14 cellular contexts compared by ENCODE assay signal in the genomic region with DNA sequence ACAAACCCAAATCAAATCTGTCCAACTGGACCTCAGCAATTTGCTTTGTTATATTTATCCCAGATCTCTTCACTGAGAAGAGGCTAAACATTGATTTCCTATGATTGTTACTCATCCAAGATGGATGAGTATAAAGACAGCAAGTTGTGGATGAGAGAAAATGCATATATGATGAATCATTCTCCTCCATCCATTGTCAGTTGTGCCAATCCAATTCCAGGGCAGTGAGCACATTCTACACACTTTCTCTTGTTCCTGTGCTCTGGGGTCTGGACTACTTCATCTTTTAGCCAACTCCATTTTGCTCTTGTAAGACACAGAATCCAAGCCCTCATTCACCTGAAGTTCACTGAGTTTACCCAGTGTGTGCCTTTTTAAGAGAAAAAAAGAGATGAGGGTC.
DNase-seq lines count a peak whose midpoint lies in the region; ATAC-seq and TF ChIP-seq lines count a peak whose summit lies in the region.
"Had no signal": no experiment of that assay in that cellular context is flagged by ENCODE, and none has a peak within 500 bp of the region (broad histone marks: within the 10 kb centered on the region; RNA-seq: fewer than 3 reads in every experiment).

No MANE protein-coding gene starts in this region.

- H3K4me1 ChIP-seq in mammary epithelial cell (ENCODE audit: insufficient read depth, low read length), result peaks cover 7% of the 10 kb centered on the region
- H3K4me1 ChIP-seq: BE2C had no signal

- no peak overlapping the region for H3K4me3 ChIP-seq in mammary epithelial cell (replicated peaks in 1 of 3; ENCODE audit: insufficient read depth in 1 of 3, low read depth in 2 of 3, low read length in 3 of 3)

- H4K20me1 ChIP-seq in mammary epithelial cell (ENCODE audit: insufficient read depth, low read length), result no peaks in the 10 kb centered on the region

- intact Hi-C loops in mammary epithelial cell (cut with micrococcal nuclease), result no loop called here

- no peak overlapping the region for H2AFZ ChIP-seq in mammary epithelial cell (ENCODE audit: low read depth, low read length)

- no peak overlapping the region for H3K9ac ChIP-seq in mammary epithelial cell (ENCODE audit: insufficient read depth, low read length)

- H3K36me3 ChIP-seq in mammary epithelial cell (ENCODE audit: insufficient read depth, low read length), result no peaks in the 10 kb centered on the region
- H3K36me3 ChIP-seq: BE2C had no signal

- no peak for TF ChIP-seq CTCF in mammary epithelial cell (conservative IDR thresholded peaks at IDR 0.05 in 1 of 2, IDR thresholded peaks at IDR 0.05 in 1 of 2; ENCODE audit: extremely low read depth in 1 of 2, insufficient read depth in 1 of 2, low read depth in 1 of 2, low read length in 2 of 2)

- BruUV-seq in mammary epithelial cell (replicated peaks; lab: Mats Ljungman, UMichigan), result no TSS peak

- no peaks in the 10 kb centered on the region for H3K27me3 ChIP-seq in mammary epithelial cell (ENCODE audit: insufficient read depth, low read length)
- H3K27me3 ChIP-seq: BE2C had no signal

- DNase-seq in AG08396 (ENCODE audit: low spot score), result peak; percentile 66
- peak; percentile 67 for DNase-seq in M059J (ENCODE audit: low read depth)
- DNase-seq in mammary epithelial cell, result peak; percentile 51
- DNase-seq in hepatic stellate cell (ENCODE audit: low spot score), result peak; percentile 75
- no peak for DNase-seq in ecto neural progenitor cell (ENCODE audit: low spot score)
- DNase-seq in amygdala (lab: John Stamatoyannopoulos, UW), result no peak
- DNase-seq: activated CD4-positive, alpha-beta T cell treated with anti-CD3 and anti-CD28 coated beads, Interleukin-2, amount 50 U/mL, for 4 hours; activated T-cell treated with anti-CD3 and anti-CD28 coated beads, Interleukin-2, amount 50 U/mL, for 24 hours; BE2C; NK-92 treated with Interleukin-12 subunit alpha and Interleukin-12 subunit beta, amount 100 ng/mL, for 24 hours; trophoblast cell had no signal

- dilution Hi-C loops in mammary epithelial cell (cut with HindIII; ENCODE audit: low sequenced_read_pairs), result no loop called here

- ATAC-seq in HG03196 (IDR thresholded peaks at IDR 0.05; ENCODE audit: unreplicated experiment) (no peak), GM18498 (IDR thresholded peaks at IDR 0.05; ENCODE audit: unreplicated experiment) (no peak)
- ATAC-seq: stimulated activated memory B cell treated with anti-CD40 and anti-IgM and Interleukin-4, amounts not matched to agents 10 μg/mL and 1 μg/mL and 100 μg/mL, for 72 hours had no signal

- no peak overlapping the region for H3K4me2 ChIP-seq in mammary epithelial cell (ENCODE audit: insufficient read depth, low read depth, low read length)

- CTCF ChIA-PET in mammary epithelial cell (lab: Charles Lee; ENCODE audit: low non-redundant PET), result no interaction called here

- no peaks in the 10 kb centered on the region for H3K9me3 ChIP-seq in mammary epithelial cell (replicated peaks; ENCODE audit: insufficient read depth, low read length)
- H3K9me3 ChIP-seq: BE2C had no signal

- in situ Hi-C loops in mammary epithelial cell (cut with MboI; ENCODE audit: low sequenced_read_pairs in 2 of 2), result no loop called here

- no peaks in the 10 kb centered on the region for H3K79me2 ChIP-seq in mammary epithelial cell (ENCODE audit: insufficient read depth, low read length)

- H3K27ac ChIP-seq in mammary epithelial cell (ENCODE audit: insufficient read depth, low read depth, low read length), result no peak overlapping the region

Comparison
In these comparisons a context has a peak if more than half of its experiments do, and no peak if none do; other contexts are left out.
1. DNase-seq: peak in AG08396 (single experiment), M059J (single experiment), mammary epithelial cell (single experiment) and hepatic stellate cell (single experiment); none in ecto neural progenitor cell (single experiment) and amygdala (0 of 56).